In the genomic region with DNA sequence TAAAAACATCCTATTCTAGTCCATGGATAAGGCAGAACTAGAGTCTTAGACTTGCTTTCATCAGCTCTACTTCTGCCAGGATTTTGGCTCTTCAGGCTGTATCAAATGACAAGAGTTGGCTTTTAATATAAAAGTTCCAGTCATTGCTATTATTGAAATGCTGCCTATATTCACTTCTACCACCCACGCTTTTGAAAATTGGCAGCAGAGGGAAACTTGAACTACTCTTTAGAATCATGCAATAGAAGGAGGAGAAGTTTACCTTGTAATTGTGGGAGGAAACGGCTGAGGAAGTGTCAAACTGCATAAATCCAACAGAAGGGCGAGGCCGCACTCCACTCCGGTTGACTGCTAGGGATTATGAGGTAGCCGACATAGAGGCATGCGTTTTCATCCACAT, we compare ENCODE assay signal across 1 cellular context.
TF ChIP-seq lines count a peak whose summit lies in the region.

No MANE protein-coding gene starts in this region.

TF ChIP-seq in IMR-90, 13 proteins besides CTCF, POLR2A, EP300 and RAD21:
- no peak for TF ChIP-seq MAFK (IDR thresholded peaks at IDR 0.05; ENCODE audit: low read depth, low read length)
- TF ChIP-seq RCOR1 (IDR thresholded peaks at IDR 0.05; ENCODE audit: insufficient replicate concordance, low read length), result no peak
- TF ChIP-seq, protein P1, sequence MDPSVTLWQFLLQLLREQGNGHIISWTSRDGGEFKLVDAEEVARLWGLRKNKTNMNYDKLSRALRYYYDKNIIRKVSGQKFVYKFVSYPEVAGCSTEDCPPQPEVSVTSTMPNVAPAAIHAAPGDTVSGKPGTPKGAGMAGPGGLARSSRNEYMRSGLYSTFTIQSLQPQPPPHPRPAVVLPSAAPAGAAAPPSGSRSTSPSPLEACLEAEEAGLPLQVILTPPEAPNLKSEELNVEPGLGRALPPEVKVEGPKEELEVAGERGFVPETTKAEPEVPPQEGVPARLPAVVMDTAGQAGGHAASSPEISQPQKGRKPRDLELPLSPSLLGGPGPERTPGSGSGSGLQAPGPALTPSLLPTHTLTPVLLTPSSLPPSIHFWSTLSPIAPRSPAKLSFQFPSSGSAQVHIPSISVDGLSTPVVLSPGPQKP (IDR thresholded peaks at IDR 0.05; ENCODE audit: borderline replicate concordance, low read depth, low read length), result no peak
